Comparison of ENCODE assay signal across 1 cellular context in the genomic region with DNA sequence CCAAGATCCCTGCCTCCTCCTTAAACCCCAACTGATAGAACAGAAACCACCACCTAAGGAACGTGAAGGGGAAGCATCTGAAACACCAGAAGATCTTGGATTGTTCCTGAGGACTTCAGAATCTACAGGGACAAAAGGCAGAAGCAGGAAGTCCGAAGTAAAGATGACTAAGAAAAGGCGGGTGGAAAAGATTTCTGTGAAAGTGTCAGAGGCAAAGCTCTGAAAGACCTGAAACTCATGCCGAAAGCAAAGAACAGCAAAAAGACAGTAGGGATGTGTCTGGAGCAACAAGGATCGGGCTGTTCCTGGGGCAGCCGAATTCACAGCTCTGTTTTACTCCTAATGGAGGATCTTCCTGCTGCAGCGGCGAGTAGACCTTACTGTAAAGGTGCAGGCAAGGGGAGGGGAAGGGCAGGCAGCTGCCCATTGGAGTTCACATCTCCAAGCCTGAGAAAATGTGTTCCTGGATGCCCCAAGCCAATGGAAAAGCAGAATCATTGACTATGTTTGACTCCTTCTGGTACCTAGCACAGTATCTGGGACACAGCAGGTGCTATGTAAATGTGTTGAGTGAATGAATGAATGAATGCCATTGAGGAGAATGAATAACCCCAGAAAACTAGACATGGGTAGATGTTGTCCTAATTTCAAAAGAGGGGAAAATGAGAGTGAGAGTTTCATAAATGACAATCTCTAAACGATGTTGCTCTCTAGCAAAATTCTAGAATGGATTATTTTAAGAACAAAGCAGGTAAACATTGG.
TF ChIP-seq lines count a peak whose summit lies in the region.

No MANE protein-coding gene starts in this region.

TF ChIP-seq in K562, 482 proteins besides CTCF, POLR2A, EP300 and RAD21 (continued from another document and continues in another):
- TF ChIP-seq MNT (conservative IDR thresholded peaks at IDR 0.05) (no peak), MED1 (CRISPR knock-in tag; IDR thresholded peaks at IDR 0.05; ENCODE audit: borderline replicate concordance) (no peak), NR2F6 (CRISPR knock-in tag; IDR thresholded peaks at IDR 0.05) (no peak), TARDBP (IDR thresholded peaks at IDR 0.05) (no peak), RFX7 (CRISPR knock-in tag; IDR thresholded peaks at IDR 0.05) (no peak), SAFB2 (IDR thresholded peaks at IDR 0.05; ENCODE audit: borderline replicate concordance, low read depth, low read length, severe bottlenecking) (no peak), POLR2G (IDR thresholded peaks at IDR 0.05; ENCODE audit: low read depth, low read length) (no peak), ZBTB49 (CRISPR knock-in tag; IDR thresholded peaks at IDR 0.05; ENCODE audit: borderline replicate concordance) (no peak), ZSCAN32 (CRISPR knock-in tag; IDR thresholded peaks at IDR 0.05) (no peak), IRF2 (CRISPR knock-in tag; IDR thresholded peaks at IDR 0.05) (no peak), BCL6 (CRISPR knock-in tag; IDR thresholded peaks at IDR 0.05) (no peak), SREBF2 (CRISPR knock-in tag; IDR thresholded peaks at IDR 0.05) (no peak), POLR3A (IDR thresholded peaks at IDR 0.05; ENCODE audit: borderline replicate concordance, extremely low read depth, insufficient read depth, insufficient read length) (no peak), TFAM (CRISPR knock-in tag; conservative IDR thresholded peaks at IDR 0.05) (no peak), SRSF9 (IDR thresholded peaks at IDR 0.05; ENCODE audit: borderline replicate concordance, low read depth, low read length) (no peak), SLC30A9 (CRISPR knock-in tag; IDR thresholded peaks at IDR 0.05) (no peak), ZNF212 (CRISPR knock-in tag; IDR thresholded peaks at IDR 0.05) (no peak), U2AF2 (optimal IDR thresholded peaks at IDR 0.05; ENCODE audit: low read depth, low read length) (no peak), KAT7 (CRISPR knock-in tag; IDR thresholded peaks at IDR 0.05; ENCODE audit: borderline replicate concordance) (no peak), CREB5 (CRISPR knock-in tag; IDR thresholded peaks at IDR 0.05) (no peak), E2F3 (CRISPR knock-in tag; IDR thresholded peaks at IDR 0.05) (no peak), KDM1A (IDR thresholded peaks at IDR 0.05) (no peak), ELF1 (tag; IDR thresholded peaks at IDR 0.05) (no peak; the same call in 1 of the 2 replicates), ZNF165 (CRISPR knock-in tag; IDR thresholded peaks at IDR 0.05; ENCODE audit: borderline replicate concordance) (no peak), PCBP1 (IDR thresholded peaks at IDR 0.05; ENCODE audit: low read depth, low read length, poor library complexity, severe bottlenecking) (no peak), LEF1 (IDR thresholded peaks at IDR 0.05) (no peak), GATAD2B (IDR thresholded peaks at IDR 0.05; ENCODE audit: borderline replicate concordance) (no peak), EP400 (IDR thresholded peaks at IDR 0.05) (no peak), BDP1 (IDR thresholded peaks at IDR 0.05; ENCODE audit: insufficient read depth, insufficient read length) (no peak), TAF9B (IDR thresholded peaks at IDR 0.05; ENCODE audit: partially characterized antibody) (no peak), MYC (IDR thresholded peaks at IDR 0.05; ENCODE audit: low read depth, low read length) (no peak), MYC (CRISPR knock-in tag; IDR thresholded peaks at IDR 0.05; ENCODE audit: borderline replicate concordance, low read depth) (no peak), SNIP1 (IDR thresholded peaks at IDR 0.05; ENCODE audit: low read depth) (no peak), SMARCC2 (IDR thresholded peaks at IDR 0.05; ENCODE audit: low read depth) (no peak), ZNF224 (CRISPR knock-in tag; IDR thresholded peaks at IDR 0.05) (no peak), SIN3A (IDR thresholded peaks at IDR 0.05; ENCODE audit: borderline replicate concordance in 2 of 2, control insufficient read depth in 1 of 2, low read depth in 2 of 2, low read length in 2 of 2) (peak in 1 of 2 experiments; percentile 48; a peak in 1 of 4 replicates), ZBTB17 (CRISPR knock-in tag; IDR thresholded peaks at IDR 0.05) (no peak), BHLHE40 (IDR thresholded peaks at IDR 0.05; ENCODE audit: low read length) (no peak), MCM7 (IDR thresholded peaks at IDR 0.05) (no peak), ZKSCAN3 (CRISPR knock-in tag; IDR thresholded peaks at IDR 0.05) (no peak), ZMIZ1 (IDR thresholded peaks at IDR 0.05; ENCODE audit: low read depth in 2 of 2, low read length in 2 of 2) (no peak), GABPB2 (CRISPR knock-in tag; conservative IDR thresholded peaks at IDR 0.05) (no peak), ZNF3 (CRISPR knock-in tag; IDR thresholded peaks at IDR 0.05) (no peak), ZNF408 (CRISPR knock-in tag; IDR thresholded peaks at IDR 0.05; ENCODE audit: low read depth) (no peak), CSDE1 (IDR thresholded peaks at IDR 0.05) (no peak), EZH2 (IDR thresholded peaks at IDR 0.05; ENCODE audit: borderline replicate concordance, low read depth, low read length) (no peak), ZC3H11A (IDR thresholded peaks at IDR 0.05; ENCODE audit: low read depth, low read length) (no peak), ZNF175 (CRISPR knock-in tag; IDR thresholded peaks at IDR 0.05; ENCODE audit: low read depth) (no peak)
- TF ChIP-seq, protein P1, sequence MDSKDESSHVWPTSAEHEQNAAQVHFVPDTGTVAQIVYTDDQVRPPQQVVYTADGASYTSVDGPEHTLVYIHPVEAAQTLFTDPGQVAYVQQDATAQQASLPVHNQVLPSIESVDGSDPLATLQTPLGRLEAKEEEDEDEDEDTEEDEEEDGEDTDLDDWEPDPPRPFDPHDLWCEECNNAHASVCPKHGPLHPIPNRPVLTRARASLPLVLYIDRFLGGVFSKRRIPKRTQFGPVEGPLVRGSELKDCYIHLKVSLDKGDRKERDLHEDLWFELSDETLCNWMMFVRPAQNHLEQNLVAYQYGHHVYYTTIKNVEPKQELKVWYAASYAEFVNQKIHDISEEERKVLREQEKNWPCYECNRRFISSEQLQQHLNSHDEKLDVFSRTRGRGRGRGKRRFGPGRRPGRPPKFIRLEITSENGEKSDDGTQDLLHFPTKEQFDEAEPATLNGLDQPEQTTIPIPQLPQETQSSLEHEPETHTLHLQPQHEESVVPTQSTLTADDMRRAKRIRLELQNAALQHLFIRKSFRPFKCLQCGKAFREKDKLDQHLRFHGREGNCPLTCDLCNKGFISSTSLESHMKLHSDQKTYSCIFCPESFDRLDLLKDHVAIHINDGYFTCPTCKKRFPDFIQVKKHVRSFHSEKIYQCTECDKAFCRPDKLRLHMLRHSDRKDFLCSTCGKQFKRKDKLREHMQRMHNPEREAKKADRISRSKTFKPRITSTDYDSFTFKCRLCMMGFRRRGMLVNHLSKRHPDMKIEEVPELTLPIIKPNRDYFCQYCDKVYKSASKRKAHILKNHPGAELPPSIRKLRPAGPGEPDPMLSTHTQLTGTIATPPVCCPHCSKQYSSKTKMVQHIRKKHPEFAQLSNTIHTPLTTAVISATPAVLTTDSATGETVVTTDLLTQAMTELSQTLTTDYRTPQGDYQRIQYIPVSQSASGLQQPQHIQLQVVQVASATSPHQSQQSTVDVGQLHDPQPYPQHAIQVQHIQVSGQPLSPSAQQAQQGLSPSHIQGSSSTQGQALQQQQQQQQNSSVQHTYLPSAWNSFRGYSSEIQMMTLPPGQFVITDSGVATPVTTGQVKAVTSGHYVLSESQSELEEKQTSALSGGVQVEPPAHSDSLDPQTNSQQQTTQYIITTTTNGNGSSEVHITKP (IDR thresholded peaks at IDR 0.05; ENCODE audit: partially characterized antibody): no peak
- TF ChIP-seq, protein P2, sequence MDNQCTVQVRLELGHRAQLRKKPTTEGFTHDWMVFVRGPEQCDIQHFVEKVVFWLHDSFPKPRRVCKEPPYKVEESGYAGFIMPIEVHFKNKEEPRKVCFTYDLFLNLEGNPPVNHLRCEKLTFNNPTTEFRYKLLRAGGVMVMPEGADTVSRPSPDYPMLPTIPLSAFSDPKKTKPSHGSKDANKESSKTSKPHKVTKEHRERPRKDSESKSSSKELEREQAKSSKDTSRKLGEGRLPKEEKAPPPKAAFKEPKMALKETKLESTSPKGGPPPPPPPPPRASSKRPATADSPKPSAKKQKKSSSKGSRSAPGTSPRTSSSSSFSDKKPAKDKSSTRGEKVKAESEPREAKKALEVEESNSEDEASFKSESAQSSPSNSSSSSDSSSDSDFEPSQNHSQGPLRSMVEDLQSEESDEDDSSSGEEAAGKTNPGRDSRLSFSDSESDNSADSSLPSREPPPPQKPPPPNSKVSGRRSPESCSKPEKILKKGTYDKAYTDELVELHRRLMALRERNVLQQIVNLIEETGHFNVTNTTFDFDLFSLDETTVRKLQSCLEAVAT (IDR thresholded peaks at IDR 0.05): peak in 1 of 2 experiments; percentile 45; a peak in 1 of 4 replicates
- TF ChIP-seq, protein P3, sequence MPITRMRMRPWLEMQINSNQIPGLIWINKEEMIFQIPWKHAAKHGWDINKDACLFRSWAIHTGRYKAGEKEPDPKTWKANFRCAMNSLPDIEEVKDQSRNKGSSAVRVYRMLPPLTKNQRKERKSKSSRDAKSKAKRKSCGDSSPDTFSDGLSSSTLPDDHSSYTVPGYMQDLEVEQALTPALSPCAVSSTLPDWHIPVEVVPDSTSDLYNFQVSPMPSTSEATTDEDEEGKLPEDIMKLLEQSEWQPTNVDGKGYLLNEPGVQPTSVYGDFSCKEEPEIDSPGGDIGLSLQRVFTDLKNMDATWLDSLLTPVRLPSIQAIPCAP (CRISPR knock-in tag; IDR thresholded peaks at IDR 0.05; ENCODE audit: borderline replicate concordance): no peak
- TF ChIP-seq, protein P4, sequence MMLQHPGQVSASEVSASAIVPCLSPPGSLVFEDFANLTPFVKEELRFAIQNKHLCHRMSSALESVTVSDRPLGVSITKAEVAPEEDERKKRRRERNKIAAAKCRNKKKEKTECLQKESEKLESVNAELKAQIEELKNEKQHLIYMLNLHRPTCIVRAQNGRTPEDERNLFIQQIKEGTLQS (IDR thresholded peaks at IDR 0.05): no peak
- TF ChIP-seq, protein P4 (CRISPR knock-in tag; conservative IDR thresholded peaks at IDR 0.05): 0 out of 2 replicates have a peak, but pooled peaks have one; percentile 7
